ENCODE assay signal across 15 cellular contexts in the genomic region with DNA sequence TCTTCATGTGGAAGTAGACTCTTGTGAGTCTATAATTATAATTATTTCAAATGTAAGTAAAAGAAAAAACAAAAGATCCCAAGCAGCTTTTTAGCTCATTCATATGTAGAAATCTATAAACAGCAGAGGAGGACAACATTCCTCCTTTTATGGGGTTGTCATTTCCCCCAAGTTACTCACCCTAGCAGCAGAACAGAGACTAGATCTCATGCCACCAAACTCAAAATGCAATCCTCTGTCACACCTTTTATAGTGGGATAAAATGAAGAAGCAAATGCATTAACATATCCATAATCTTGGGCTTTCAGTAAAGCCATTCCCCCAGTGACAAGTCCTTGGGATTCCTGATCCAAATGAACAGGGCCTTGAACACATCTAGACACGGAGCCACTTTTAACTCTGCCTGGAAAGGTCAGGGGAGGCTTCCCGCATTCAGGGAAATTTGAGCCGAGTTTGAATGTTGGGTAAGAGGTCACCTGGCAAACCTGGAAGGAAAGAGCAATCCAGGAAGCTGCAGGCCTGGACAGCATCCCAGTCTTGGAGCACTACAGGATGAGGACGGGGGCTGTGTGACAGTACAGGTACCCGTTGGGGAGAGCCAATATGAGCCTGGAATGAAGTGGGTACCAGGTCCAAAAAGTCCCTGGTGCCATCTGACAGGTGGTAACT.
DNase-seq lines count a peak whose midpoint lies in the region; ATAC-seq, FAIRE-seq and TF ChIP-seq lines count a peak whose summit lies in the region.
"Had no signal": no experiment of that assay in that cellular context is flagged by ENCODE, and none has a peak within 500 bp of the region (broad histone marks: within the 10 kb centered on the region; RNA-seq: fewer than 3 reads in every experiment).

No MANE protein-coding gene starts in this region.

- CTCF ChIA-PET in HepG2 (lab: Yijun Ruan, JAX; ENCODE audit: low intra/inter-chr PET ratio, low total read pairs), result no interaction called here

- H3K27ac ChIP-seq in HepG2 (ENCODE audit: extremely low read length, insufficient read depth, low read length), result peak overlapping the region; percentile 20
- H3K27ac ChIP-seq: cardiac muscle cell, transverse colon, WERI-Rb-1 had no signal

- no peak for TF ChIP-seq RAD21 in HepG2 (CRISPR knock-in tag; IDR thresholded peaks at IDR 0.05)

- H3K79me2 ChIP-seq in HepG2 (ENCODE audit: insufficient read depth, low read length), result peaks cover 26% of the 10 kb centered on the region

- intact Hi-C loops in HepG2 (cut with micrococcal nuclease; ENCODE audit: unreplicated experiment), result no loop called here

- H3K9ac ChIP-seq in HepG2 (ENCODE audit: insufficient read depth, low read depth, low read length), result no peak overlapping the region

- TF ChIP-seq CTCF in bronchial epithelial cell (IDR thresholded peaks at IDR 0.05; ENCODE audit: insufficient read depth, low read length, severe bottlenecking) (no peak), HepG2 (CRISPR knock-in tag; IDR thresholded peaks at IDR 0.05) (no peak)

- peak overlapping the region; percentile 48 for H3K4me2 ChIP-seq in HepG2 (ENCODE audit: low read depth, low read length)

- BruUV-seq in HepG2 (replicated peaks; lab: Mats Ljungman, UMichigan), result no TSS peak

- FAIRE-seq in bronchial epithelial cell (lab: Jason Lieb, UNC) (no peak), HepG2 (lab: Jason Lieb, UNC) (no peak), frontal cortex (lab: Jason Lieb, UNC) (no peak)

- H3K4me3 ChIP-seq in bronchial epithelial cell (ENCODE audit: low read depth, low read length) (no peak overlapping the region), HepG2 (replicated peaks in 1 of 3; ENCODE audit: insufficient read depth in 1 of 3, low read depth in 2 of 3, low read length in 3 of 3) (no peak overlapping the region)
- H3K4me3 ChIP-seq: cardiac muscle cell, transverse colon had no signal

- in situ Hi-C loops in HepG2 (cut with HindIII; ENCODE audit: extremely low pct_ligation_motif_present, low pct_unique_long_range_greater_than_20kb), result no loop called here

- H4K20me1 ChIP-seq in HepG2 (ENCODE audit: insufficient read depth, low read length), result no peaks in the 10 kb centered on the region

- ATAC-seq in HepG2 (peak; percentile 79), GM19397 (IDR thresholded peaks at IDR 0.05; ENCODE audit: unreplicated experiment) (no peak), GM19463 (IDR thresholded peaks at IDR 0.05; ENCODE audit: unreplicated experiment) (no peak)

- DNase-seq in COLO668 (lab: John Stamatoyannopoulos, UW; ENCODE audit: unreplicated experiment) (peak; percentile 36), NCI-H1092 (lab: John Stamatoyannopoulos, UW) (peak; percentile 28), bronchial epithelial cell (ENCODE audit: low read depth) (peak; percentile 55), HepG2 (ENCODE audit: low spot score) (peak; percentile 48), frontal cortex (ENCODE audit: low spot score in 2 of 2) (no peak)
- DNase-seq in stimulated activated naive CD4-positive, alpha-beta T cell treated with Interleukin-2 at 50 U/mL for 16 hours (lab: John Stamatoyannopoulos, UW), result no peak
- DNase-seq: AML-193, foreskin melanocyte, GF-D8, NCI-H226, transverse colon, WERI-Rb-1 had no signal

- POLR2A ChIA-PET in HepG2 (lab: Yijun Ruan, JAX), result no interaction called here

- 26% methylated on average over 5 of the region's 5 CpGs for WGBS in HepG2 (ENCODE audit: low lambda C conversion rate)

- no peaks in the 10 kb centered on the region for H3K9me3 ChIP-seq in HepG2 (ENCODE audit: low read length)
- H3K9me3 ChIP-seq: transverse colon had no signal

- TF ChIP-seq EP300 in HepG2 (IDR thresholded peaks at IDR 0.05; ENCODE audit: low read depth in 2 of 2, low read length in 2 of 2) (0 out of 4 replicates have a peak, but pooled peaks of 1 of the 2 experiments have one; percentile 32), HepG2 (CRISPR knock-in tag; IDR thresholded peaks at IDR 0.05; ENCODE audit: borderline replicate concordance) (peak; percentile 67)

- H3K36me3 ChIP-seq in bronchial epithelial cell (ENCODE audit: control insufficient read depth, insufficient read depth, low read length), result no peaks in the 10 kb centered on the region
- H3K36me3 ChIP-seq in HepG2 (replicated peaks in 1 of 2; ENCODE audit: control insufficient read depth in 1 of 2, insufficient read depth in 2 of 2, low read length in 2 of 2), result no peaks in the 10 kb centered on the region
- H3K36me3 ChIP-seq: cardiac muscle cell, transverse colon, WERI-Rb-1 had no signal

- TF ChIP-seq POLR2A in HepG2 (IDR thresholded peaks at IDR 0.05; ENCODE audit: insufficient read depth in 1 of 2, low read depth in 2 of 2, low read length in 2 of 2), result no peak

- H3K27me3 ChIP-seq in bronchial epithelial cell (ENCODE audit: control insufficient read depth, insufficient read depth, low read length) (no peaks in the 10 kb centered on the region), HepG2 (ENCODE audit: control insufficient read depth in 1 of 2, insufficient read depth in 2 of 2, low read length in 2 of 2) (no peaks in the 10 kb centered on the region)
- H3K27me3 ChIP-seq: cardiac muscle cell, transverse colon had no signal

- H3K4me1 ChIP-seq in HepG2 (ENCODE audit: insufficient read depth, low read length), result peaks cover 53% of the 10 kb centered on the region

- H2AFZ ChIP-seq in HepG2 (ENCODE audit: low read length), result no peak overlapping the region

TF ChIP-seq in HepG2, 621 proteins besides CTCF, POLR2A, EP300 and RAD21 (continues in another document):
- TF ChIP-seq FOXK1 (CRISPR knock-in tag; IDR thresholded peaks at IDR 0.05; ENCODE audit: borderline replicate concordance, low read depth) (peak; percentile 42; the same call in 1 of the 2 replicates), ZFX (CRISPR knock-in tag; IDR thresholded peaks at IDR 0.05; ENCODE audit: low read depth) (peak; percentile 28; the same call in 1 of the 2 replicates), KAT8 (CRISPR knock-in tag; IDR thresholded peaks at IDR 0.05) (peak; percentile 26; the same call in 1 of the 2 replicates), HNF4A (CRISPR knock-in tag; IDR thresholded peaks at IDR 0.05) (peak; percentile 67), RARA (CRISPR knock-in tag; IDR thresholded peaks at IDR 0.05) (peak; percentile 91), ZNF121 (CRISPR knock-in tag; IDR thresholded peaks at IDR 0.05) (no peak), BORCS8-MEF2B (CRISPR knock-in tag; IDR thresholded peaks at IDR 0.05) (0 out of 2 replicates have a peak, but pooled peaks have one; percentile 22), GATAD2A (CRISPR knock-in tag; IDR thresholded peaks at IDR 0.05) (peak; percentile 62), MED13 (CRISPR knock-in tag; IDR thresholded peaks at IDR 0.05) (no peak)
- TF ChIP-seq, protein P1, sequence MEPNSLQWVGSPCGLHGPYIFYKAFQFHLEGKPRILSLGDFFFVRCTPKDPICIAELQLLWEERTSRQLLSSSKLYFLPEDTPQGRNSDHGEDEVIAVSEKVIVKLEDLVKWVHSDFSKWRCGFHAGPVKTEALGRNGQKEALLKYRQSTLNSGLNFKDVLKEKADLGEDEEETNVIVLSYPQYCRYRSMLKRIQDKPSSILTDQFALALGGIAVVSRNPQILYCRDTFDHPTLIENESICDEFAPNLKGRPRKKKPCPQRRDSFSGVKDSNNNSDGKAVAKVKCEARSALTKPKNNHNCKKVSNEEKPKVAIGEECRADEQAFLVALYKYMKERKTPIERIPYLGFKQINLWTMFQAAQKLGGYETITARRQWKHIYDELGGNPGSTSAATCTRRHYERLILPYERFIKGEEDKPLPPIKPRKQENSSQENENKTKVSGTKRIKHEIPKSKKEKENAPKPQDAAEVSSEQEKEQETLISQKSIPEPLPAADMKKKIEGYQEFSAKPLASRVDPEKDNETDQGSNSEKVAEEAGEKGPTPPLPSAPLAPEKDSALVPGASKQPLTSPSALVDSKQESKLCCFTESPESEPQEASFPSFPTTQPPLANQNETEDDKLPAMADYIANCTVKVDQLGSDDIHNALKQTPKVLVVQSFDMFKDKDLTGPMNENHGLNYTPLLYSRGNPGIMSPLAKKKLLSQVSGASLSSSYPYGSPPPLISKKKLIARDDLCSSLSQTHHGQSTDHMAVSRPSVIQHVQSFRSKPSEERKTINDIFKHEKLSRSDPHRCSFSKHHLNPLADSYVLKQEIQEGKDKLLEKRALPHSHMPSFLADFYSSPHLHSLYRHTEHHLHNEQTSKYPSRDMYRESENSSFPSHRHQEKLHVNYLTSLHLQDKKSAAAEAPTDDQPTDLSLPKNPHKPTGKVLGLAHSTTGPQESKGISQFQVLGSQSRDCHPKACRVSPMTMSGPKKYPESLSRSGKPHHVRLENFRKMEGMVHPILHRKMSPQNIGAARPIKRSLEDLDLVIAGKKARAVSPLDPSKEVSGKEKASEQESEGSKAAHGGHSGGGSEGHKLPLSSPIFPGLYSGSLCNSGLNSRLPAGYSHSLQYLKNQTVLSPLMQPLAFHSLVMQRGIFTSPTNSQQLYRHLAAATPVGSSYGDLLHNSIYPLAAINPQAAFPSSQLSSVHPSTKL (CRISPR knock-in tag; IDR thresholded peaks at IDR 0.05), result peak; percentile 90
- TF ChIP-seq, protein P2, sequence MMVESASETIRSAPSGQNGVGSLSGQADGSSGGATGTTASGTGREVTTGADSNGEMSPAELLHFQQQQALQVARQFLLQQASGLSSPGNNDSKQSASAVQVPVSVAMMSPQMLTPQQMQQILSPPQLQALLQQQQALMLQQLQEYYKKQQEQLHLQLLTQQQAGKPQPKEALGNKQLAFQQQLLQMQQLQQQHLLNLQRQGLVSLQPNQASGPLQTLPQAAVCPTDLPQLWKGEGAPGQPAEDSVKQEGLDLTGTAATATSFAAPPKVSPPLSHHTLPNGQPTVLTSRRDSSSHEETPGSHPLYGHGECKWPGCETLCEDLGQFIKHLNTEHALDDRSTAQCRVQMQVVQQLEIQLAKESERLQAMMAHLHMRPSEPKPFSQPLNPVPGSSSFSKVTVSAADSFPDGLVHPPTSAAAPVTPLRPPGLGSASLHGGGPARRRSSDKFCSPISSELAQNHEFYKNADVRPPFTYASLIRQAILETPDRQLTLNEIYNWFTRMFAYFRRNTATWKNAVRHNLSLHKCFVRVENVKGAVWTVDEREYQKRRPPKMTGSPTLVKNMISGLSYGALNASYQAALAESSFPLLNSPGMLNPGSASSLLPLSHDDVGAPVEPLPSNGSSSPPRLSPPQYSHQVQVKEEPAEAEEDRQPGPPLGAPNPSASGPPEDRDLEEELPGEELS (CRISPR knock-in tag; IDR thresholded peaks at IDR 0.05), result peak; percentile 51

Comparison
In these comparisons a context has a peak if more than half of its experiments do, and no peak if none do; other contexts are left out.
1. DNase-seq: peak in COLO668 (single experiment), NCI-H1092 (single experiment), bronchial epithelial cell (single experiment) and HepG2 (single experiment); none in frontal cortex (0 of 2) and stimulated activated naive CD4-positive, alpha-beta T cell treated with Interleukin-2 at 50 U/mL for 16 hours (single experiment).